8 cellular contexts compared by ENCODE assay signal in genomic region chr1:231626535-231626950, GRCh38. TPM values are rescaled to one million over a fixed set of nuclear protein-coding genes. Genes with fewer than 3 reads are reported as not detected.
DNase-seq lines count a peak whose midpoint lies in the region; ATAC-seq and TF ChIP-seq lines count a peak whose summit lies in the region.

Gene DISC1 (plus strand): TSS chr1:231626790. CDS start chr1:231626868, 78 bp downstream.

- no peak for TF ChIP-seq CTCF in lower lobe of right lung (IDR thresholded peaks at IDR 0.05)

- H3K27ac Mint-ChIP-seq in activated CD4-positive, alpha-beta memory T cell treated with anti-CD3 and anti-CD28 coated beads, Interleukin-2, amount 10 ng/mL, durations not matched to agents 7 days and 5 days, result peak within 1 kb of the TSS; percentile 75

- H3K9me3 Mint-ChIP-seq in activated CD4-positive, alpha-beta memory T cell treated with anti-CD3 and anti-CD28 coated beads, Interleukin-2, amount 10 ng/mL, durations not matched to agents 7 days and 5 days, result no peaks in the 10 kb centered on the region

- intact Hi-C loops in lower lobe of right lung (cut with DNase I), result no loop called here

- peak within 1 kb of the TSS; percentile 81 for H3K4me3 ChIP-seq in lower lobe of right lung

- no peaks in the 10 kb centered on the region for H3K27me3 ChIP-seq in lower lobe of right lung (ENCODE audit: low read depth)

- no peaks in the 10 kb centered on the region for H3K36me3 Mint-ChIP-seq in activated CD4-positive, alpha-beta memory T cell treated with anti-CD3 and anti-CD28 coated beads, Interleukin-2, amount 10 ng/mL, durations not matched to agents 7 days and 5 days (ENCODE audit: low read depth)

- peaks cover 11% of the 10 kb centered on the region for H3K4me1 ChIP-seq in lower lobe of right lung

- POLR2A ChIA-PET in activated CD4-positive, alpha-beta memory T cell treated with anti-CD3 and anti-CD28 coated beads, Interleukin-2, amount 10 ng/mL, durations not matched to agents 7 days and 5 days (lab: Charles Lee), result interaction anchor here (0.6 to 2.5 kb wide), 5 partner anchors 10 to 289 kb away, joined by 3 to 10 read pairs (median 6); partner anchors contain the start of genes EXOC8 and SPRTN

- H3K27ac ChIP-seq in lower lobe of right lung, result peak within 1 kb of the TSS; percentile 89

- peaks cover 37% of the 10 kb centered on the region for H3K4me1 Mint-ChIP-seq in activated CD4-positive, alpha-beta memory T cell treated with anti-CD3 and anti-CD28 coated beads, Interleukin-2, amount 10 ng/mL, durations not matched to agents 7 days and 5 days

- peaks cover 28% of the 10 kb centered on the region for H3K27me3 Mint-ChIP-seq in activated CD4-positive, alpha-beta memory T cell treated with anti-CD3 and anti-CD28 coated beads, Interleukin-2, amount 10 ng/mL, durations not matched to agents 7 days and 5 days

- no peaks in the 10 kb centered on the region for H3K36me3 ChIP-seq in lower lobe of right lung

- CTCF ChIA-PET in activated CD4-positive, alpha-beta memory T cell treated with anti-CD3 and anti-CD28 coated beads, Interleukin-2, amount 10 ng/mL, durations not matched to agents 7 days and 5 days (lab: Charles Lee), result interaction anchor here (1.9 to 3.0 kb wide), 3 partner anchors 20 to 288 kb away, joined by 5 to 8 read pairs (median 7); partner anchors contain the start of genes EXOC8 and SPRTN

- ATAC-seq in HG03354 (IDR thresholded peaks at IDR 0.05; ENCODE audit: poor library complexity, severe bottlenecking, unreplicated experiment) (peak; percentile 66), lower lobe of right lung (peak; percentile 91 to 95)

- DNase-seq in stimulated activated naive CD4-positive, alpha-beta T cell (lab: John Stamatoyannopoulos, UW), result peak; percentile 54 to 74 (median 68)
- DNase-seq in stimulated activated naive CD4-positive, alpha-beta T cell treated with Interleukin-2 at 50 U/mL for 16 hours (lab: John Stamatoyannopoulos, UW), result no peak
- DNase-seq in NCI-H526 (lab: John Stamatoyannopoulos, UW) (peak; percentile 39 to 72), lower lobe of right lung (peak; percentile 89)
- peak; percentile 79 for DNase-seq in activated CD4-positive, alpha-beta memory T cell treated with anti-CD3 and anti-CD28 coated beads, Interleukin-2, amount 10 ng/mL, durations not matched to agents 7 days and 5 days
- DNase-seq in effector CD8-positive, alpha-beta T cell (lab: John Stamatoyannopoulos, UW), result peak; percentile 55
- peak; percentile 42 to 55 for DNase-seq in stimulated activated CD4-positive, alpha-beta T cell treated with anti-CD3 and anti-CD28 coated beads, Interleukin-4, amount 100 ng/mL, for 48 hours (ENCODE audit: low read depth in 2 of 2)

- H3K9me3 ChIP-seq in lower lobe of right lung, result no peaks in the 10 kb centered on the region

- H3K4me3 Mint-ChIP-seq in activated CD4-positive, alpha-beta memory T cell treated with anti-CD3 and anti-CD28 coated beads, Interleukin-2, amount 10 ng/mL, durations not matched to agents 7 days and 5 days, result peak within 1 kb of the TSS; percentile 80

RNA-seq across cellular contexts. Expression of gene DISC1, which starts in this region (rescaled TPM):
- total RNA-seq in activated CD4-positive, alpha-beta memory T cell treated with anti-CD3 and anti-CD28 coated beads, Interleukin-2, amount 10 ng/mL, durations not matched to agents 7 days and 5 days, result 10 to 100 TPM; 17.5 to 18.0 TPM
- total RNA-seq in lower lobe of right lung, result 13.6 TPM
